1 cellular context compared by ENCODE assay signal in genomic region chr17:56739376-56739775, GRCh38.
TF ChIP-seq lines count a peak whose summit lies in the region.

No MANE protein-coding gene starts in this region.

TF ChIP-seq in GM23338, 12 proteins besides CTCF, POLR2A, EP300 and RAD21 (continued from another document):
- TF ChIP-seq ZNF462 (CRISPR knock-in tag; IDR thresholded peaks at IDR 0.05) (no peak), CREB1 (CRISPR knock-in tag; IDR thresholded peaks at IDR 0.05; ENCODE audit: low read depth) (no peak), REST (IDR thresholded peaks at IDR 0.05; ENCODE audit: unreplicated experiment) (no peak), POLR2AphosphoS5 (IDR thresholded peaks at IDR 0.05; ENCODE audit: low read depth) (no peak), EZH2 (IDR thresholded peaks at IDR 0.05; ENCODE audit: low read depth, unreplicated experiment) (no peak), NANOG (IDR thresholded peaks at IDR 0.05; ENCODE audit: borderline replicate concordance) (no peak)
